ENCODE assay signal across 13 cellular contexts in genomic region chr9:3730527-3730926, GRCh38.
DNase-seq lines count a peak whose midpoint lies in the region; ATAC-seq and TF ChIP-seq lines count a peak whose summit lies in the region.
"Had no signal": no experiment of that assay in that cellular context is flagged by ENCODE, and none has a peak within 500 bp of the region (broad histone marks: within the 10 kb centered on the region; RNA-seq: fewer than 3 reads in every experiment).

No MANE protein-coding gene starts in this region.

- H3K9me3 ChIP-seq in GM23248 (ENCODE audit: low read depth) = no peaks in the 10 kb centered on the region
- H3K9me3 ChIP-seq in osteoblast (ENCODE audit: low read depth, low read length) = no peaks in the 10 kb centered on the region
- H3K9me3 ChIP-seq: vagina had no signal

- H3K4me2 ChIP-seq in GM23248 (ENCODE audit: unreplicated experiment) (no peak overlapping the region), osteoblast (ENCODE audit: insufficient read depth, low read length) (no peak overlapping the region)

- H3K27ac Mint-ChIP-seq in effector memory CD8-positive, alpha-beta T cell = peak overlapping the region; percentile 33 to 64

- intact Hi-C loops in lower leg skin (cut with DNase I; ENCODE audit: low total_unique reads) = no loop called here

- H3K4me1 Mint-ChIP-seq in activated T-cell treated with anti-CD3 and anti-CD28 coated beads, Interleukin-2, amount 50 U/mL, for 4 hours (ENCODE audit: low read depth) = peaks cover 22% of the 10 kb centered on the region
- peaks cover 7 to 15% of the 10 kb centered on the region in 2 donors for H3K4me1 Mint-ChIP-seq in effector memory CD8-positive, alpha-beta T cell (ENCODE audit: low read depth in 2 of 2)

- no peaks in the 10 kb centered on the region for H3K36me3 Mint-ChIP-seq in activated T-cell treated with anti-CD3 and anti-CD28 coated beads, Interleukin-2, amount 50 U/mL, for 4 hours (ENCODE audit: insufficient read depth)
- H3K36me3 Mint-ChIP-seq in effector memory CD8-positive, alpha-beta T cell (ENCODE audit: insufficient read depth) = no peaks in the 10 kb centered on the region

- no peak for TF ChIP-seq POLR2A in lower leg skin (IDR thresholded peaks at IDR 0.05)

- H3K79me2 ChIP-seq in GM23248 (ENCODE audit: insufficient read depth) (no peaks in the 10 kb centered on the region), osteoblast (ENCODE audit: insufficient read depth, low read length) (no peaks in the 10 kb centered on the region)

- H3K4me3 Mint-ChIP-seq in activated T-cell treated with anti-CD3 and anti-CD28 coated beads, Interleukin-2, amount 50 U/mL, for 4 hours = no peak overlapping the region
- no peak overlapping the region for H3K4me3 Mint-ChIP-seq in effector memory CD8-positive, alpha-beta T cell

- 84 to 92% methylated on average over 2 of the region's 2 CpGs for WGBS in lower leg skin, 2 donors
- 52 to 54% methylated on average over 2 of the region's 2 CpGs for WGBS in GM23248 (ENCODE audit: low coverage in 1 of 2, low lambda C conversion rate in 2 of 2, missing lambda C conversion rate in 2 of 2), 2 experiments

- no peaks in the 10 kb centered on the region for H3K9me3 Mint-ChIP-seq in activated T-cell treated with anti-CD3 and anti-CD28 coated beads, Interleukin-2, amount 50 U/mL, for 4 hours
- no peaks in the 10 kb centered on the region for H3K9me3 Mint-ChIP-seq in effector memory CD8-positive, alpha-beta T cell

- H3K27me3 Mint-ChIP-seq in activated T-cell treated with anti-CD3 and anti-CD28 coated beads, Interleukin-2, amount 50 U/mL, for 4 hours (ENCODE audit: low read depth) = no peaks in the 10 kb centered on the region
- no peaks in the 10 kb centered on the region for H3K27me3 Mint-ChIP-seq in effector memory CD8-positive, alpha-beta T cell

- H3K36me3 ChIP-seq in GM23248 (ENCODE audit: low read depth) (no peaks in the 10 kb centered on the region), osteoblast (ENCODE audit: insufficient read depth, low read length) (no peaks in the 10 kb centered on the region)
- H3K36me3 ChIP-seq: vagina had no signal

- in situ Hi-C loops in GM23248 (cut with MboI) = loop anchor here (10.0 kb wide), 3 partner anchors 256 to 624 kb away; no protein-coding TSS in a partner anchor

- H3K27ac ChIP-seq in GM23248 = no peak overlapping the region
- H3K27ac ChIP-seq in osteoblast (ENCODE audit: low read depth, low read length) = no peak overlapping the region
- H3K27ac ChIP-seq: foreskin keratinocyte, vagina had no signal

- H3K27me3 ChIP-seq in GM23248 (replicated peaks; ENCODE audit: insufficient read depth) (no peaks in the 10 kb centered on the region), osteoblast (ENCODE audit: insufficient read depth, low read length) (no peaks in the 10 kb centered on the region)
- H3K27me3 ChIP-seq: foreskin keratinocyte, vagina had no signal

- TF ChIP-seq CTCF in lower leg skin (IDR thresholded peaks at IDR 0.05) = no peak
- no peak for TF ChIP-seq CTCF in osteoblast (IDR thresholded peaks at IDR 0.05; ENCODE audit: extremely low read depth, low read depth, low read length)

- DNase-seq in activated T-cell treated with anti-CD3 and anti-CD28 coated beads, Interleukin-2, amount 50 U/mL, for 4 hours = no peak
- no peak for DNase-seq in activated T-cell treated with anti-CD3 and anti-CD28 coated beads, Interleukin-2, amount 50 U/mL, for 48 hours
- no peak for DNase-seq in effector memory CD8-positive, alpha-beta T cell
- DNase-seq in lower leg skin (ENCODE audit: low spot score in 2 of 2) (no peak), GM23248 (no peak), osteoblast (ENCODE audit: insufficient read length, low spot score, missing footprints) (no peak)
- DNase-seq: foreskin keratinocyte; NCI-H146; NCI-H524 treated with DMSO at 0.1 percent for 48 hours; stimulated activated CD4-positive, alpha-beta T cell treated with anti-CD3 and anti-CD28 coated beads, Interleukin-2, amount 100 ng/mL, for 24 hours had no signal

- peak; percentile 32 to 49 for ATAC-seq in activated T-cell treated with anti-CD3 and anti-CD28 coated beads, Interleukin-2, amount 50 U/mL, for 4 hours
- ATAC-seq in GM21526 (IDR thresholded peaks at IDR 0.05; ENCODE audit: low FRiP score, unreplicated experiment) (peak; percentile 44), HG03378 (IDR thresholded peaks at IDR 0.05; ENCODE audit: unreplicated experiment) (peak; percentile 49)
- ATAC-seq in effector memory CD8-positive, alpha-beta T cell (replicated peaks) = no peak
- ATAC-seq: foreskin keratinocyte had no signal

- H3F3A ChIP-seq in GM23248 (ENCODE audit: insufficient read depth) = no peaks in the 10 kb centered on the region

- no peaks in the 10 kb centered on the region for H4K20me1 ChIP-seq in GM23248 (ENCODE audit: insufficient read depth)
- H4K20me1 ChIP-seq in osteoblast (ENCODE audit: insufficient read depth, low read length) = no peaks in the 10 kb centered on the region

- no peak overlapping the region for H2AFZ ChIP-seq in GM23248
- H2AFZ ChIP-seq in osteoblast (ENCODE audit: low read length) = no peak overlapping the region

- H3K4me1 ChIP-seq in GM23248 (ENCODE audit: insufficient read depth) = peaks cover 17% of the 10 kb centered on the region; the same call in 1 of the 2 replicates
- H3K4me1 ChIP-seq in osteoblast (ENCODE audit: insufficient read depth, low read length) = peaks cover 13% of the 10 kb centered on the region
- H3K4me1 ChIP-seq: foreskin keratinocyte, vagina had no signal

- H3K4me3 ChIP-seq in lower leg skin (ENCODE audit: low read depth, poor library complexity, severe bottlenecking) (no peak overlapping the region), GM23248 (no peak overlapping the region), osteoblast (ENCODE audit: insufficient read depth, low read length) (no peak overlapping the region)
- H3K4me3 ChIP-seq: vagina had no signal

- no peak overlapping the region for H3K9ac ChIP-seq in GM23248

- H3K9me2 ChIP-seq in GM23248 (ENCODE audit: insufficient read depth) = no peaks in the 10 kb centered on the region
